In the genomic region with DNA sequence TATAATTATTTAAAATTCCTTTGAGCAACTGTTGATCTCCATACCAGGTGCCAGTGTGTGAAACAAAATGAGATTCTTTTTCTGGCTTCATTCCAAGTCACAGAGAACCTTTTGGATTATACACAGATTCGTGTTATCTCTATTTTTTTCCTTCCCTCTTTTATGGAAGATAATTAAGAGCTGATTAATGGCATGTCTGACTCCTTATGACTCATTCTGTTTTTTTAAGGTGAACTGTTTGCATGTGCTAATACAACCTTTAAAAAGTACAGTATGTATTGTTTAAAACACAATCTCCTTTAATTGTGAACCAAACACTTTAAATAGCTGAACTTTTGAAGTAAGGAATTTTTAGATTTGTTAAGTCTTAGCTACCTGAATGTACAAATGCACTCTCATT, we compare ENCODE assay signal across 11 cellular contexts. TPM values are rescaled to one million over a fixed set of nuclear protein-coding genes. Genes with fewer than 3 reads are reported as not detected.
DNase-seq lines count a peak whose midpoint lies in the region; ATAC-seq and TF ChIP-seq lines count a peak whose summit lies in the region.
"Had no signal": no experiment of that assay in that cellular context is flagged by ENCODE, and none has a peak within 500 bp of the region (broad histone marks: within the 10 kb centered on the region; RNA-seq: fewer than 3 reads in every experiment).

No MANE protein-coding gene starts in this region.

- H3K36me3 Mint-ChIP-seq in mesothelial cell of epicardium, result peaks cover 9% of the 10 kb centered on the region
- H3K36me3 Mint-ChIP-seq in activated CD8-positive, alpha-beta T cell treated with anti-CD3 and anti-CD28 coated beads, Interleukin-2, amount 10 ng/mL, durations not matched to agents 7 days and 5 days (ENCODE audit: low read depth), result peaks cover 31% of the 10 kb centered on the region

- H3K27ac Mint-ChIP-seq in mesothelial cell of epicardium, result peak overlapping the region; percentile 86
- no peak overlapping the region for H3K27ac Mint-ChIP-seq in activated CD8-positive, alpha-beta T cell treated with anti-CD3 and anti-CD28 coated beads, Interleukin-2, amount 10 ng/mL, durations not matched to agents 7 days and 5 days
- H3K27ac Mint-ChIP-seq: T-helper 1 cell treated with Interleukin-12 subunit alpha and Interleukin-12 subunit beta and Interleukin-4 antibody, amounts not matched to agents 30 μg/mL and 1 μg/mL, for 36 hours had no signal

- TF ChIP-seq CTCF in mesothelial cell of epicardium (IDR thresholded peaks at IDR 0.05; ENCODE audit: unreplicated experiment), result no peak

- CTCF ChIA-PET in activated CD8-positive, alpha-beta T cell treated with anti-CD3 and anti-CD28 coated beads, Interleukin-2, amount 10 ng/mL, durations not matched to agents 7 days and 5 days (lab: Charles Lee), result interaction anchor here (1.1 kb wide), 1 partner anchor 38 kb away, joined by 3 read pairs; no protein-coding TSS in a partner anchor

- ATAC-seq in stimulated activated naive CD8-positive, alpha-beta T cell treated with anti-CD3 and anti-CD28 coated beads, Interleukin-15, Interleukin-2, amounts not matched to agents 100 U/mL and 50 U/mL, for 24 hours, result no peak
- ATAC-seq in HG02763 (IDR thresholded peaks at IDR 0.05; ENCODE audit: unreplicated experiment) (no peak), HG03135 (IDR thresholded peaks at IDR 0.05; ENCODE audit: unreplicated experiment) (no peak)
- no peak for ATAC-seq in activated CD8-positive, alpha-beta T cell treated with anti-CD3 and anti-CD28 coated beads, Interleukin-2, amount 10 ng/mL, durations not matched to agents 7 days and 5 days

- no peaks in the 10 kb centered on the region for H3K27me3 Mint-ChIP-seq in mesothelial cell of epicardium (ENCODE audit: low read depth)
- H3K27me3 Mint-ChIP-seq in activated CD8-positive, alpha-beta T cell treated with anti-CD3 and anti-CD28 coated beads, Interleukin-2, amount 10 ng/mL, durations not matched to agents 7 days and 5 days (ENCODE audit: low read depth), result no peaks in the 10 kb centered on the region

- H3K9me3 Mint-ChIP-seq in mesothelial cell of epicardium, result no peaks in the 10 kb centered on the region
- H3K9me3 Mint-ChIP-seq in activated CD8-positive, alpha-beta T cell treated with anti-CD3 and anti-CD28 coated beads, Interleukin-2, amount 10 ng/mL, durations not matched to agents 7 days and 5 days (ENCODE audit: insufficient read depth), result no peaks in the 10 kb centered on the region
- H3K9me3 Mint-ChIP-seq: T-helper 1 cell treated with Interleukin-12 subunit alpha and Interleukin-12 subunit beta and Interleukin-4 antibody, amounts not matched to agents 30 μg/mL and 1 μg/mL, for 36 hours had no signal

- peaks cover 62% of the 10 kb centered on the region for H3K4me1 Mint-ChIP-seq in mesothelial cell of epicardium
- peaks cover 13% of the 10 kb centered on the region for H3K4me1 Mint-ChIP-seq in activated CD8-positive, alpha-beta T cell treated with anti-CD3 and anti-CD28 coated beads, Interleukin-2, amount 10 ng/mL, durations not matched to agents 7 days and 5 days (ENCODE audit: low read depth)

- H3K4me3 Mint-ChIP-seq in mesothelial cell of epicardium, result peak overlapping the region; percentile 17
- no peak overlapping the region for H3K4me3 Mint-ChIP-seq in activated CD8-positive, alpha-beta T cell treated with anti-CD3 and anti-CD28 coated beads, Interleukin-2, amount 10 ng/mL, durations not matched to agents 7 days and 5 days
- H3K4me3 Mint-ChIP-seq: T-helper 1 cell treated with Interleukin-12 subunit alpha and Interleukin-12 subunit beta and Interleukin-4 antibody, amounts not matched to agents 30 μg/mL and 1 μg/mL, for 36 hours had no signal

- DNase-seq in DMS53 (lab: John Stamatoyannopoulos, UW), result peak; percentile 18
- DNase-seq in NCI-H1105 treated with DMSO at 0.1 percent for 48 hours (lab: John Stamatoyannopoulos, UW), result peak; percentile 54
- DNase-seq in amniotic epithelial cell (ENCODE audit: low read depth), result peak; percentile 66
- no peak for DNase-seq in mesothelial cell of epicardium (ENCODE audit: low spot score in 2 of 2, unreplicated experiment in 2 of 2)
- DNase-seq in stimulated activated naive CD8-positive, alpha-beta T cell treated with anti-CD3 and anti-CD28 coated beads, Interleukin-15, Interleukin-2, amounts not matched to agents 100 U/mL and 50 U/mL, for 24 hours, result no peak
- DNase-seq in activated CD8-positive, alpha-beta T cell treated with anti-CD3 and anti-CD28 coated beads, Interleukin-2, amount 10 ng/mL, durations not matched to agents 7 days and 5 days, result no peak
- DNase-seq: activated CD4-positive, alpha-beta T cell treated with anti-CD3 and anti-CD28 coated beads, Interleukin-2, amount 50 U/mL, for 48 hours; activated gamma-delta T cell treated with Interleukin-2 at 50 U/mL for 16 hours had no signal

- POLR2A ChIA-PET in activated CD8-positive, alpha-beta T cell treated with anti-CD3 and anti-CD28 coated beads, Interleukin-2, amount 10 ng/mL, durations not matched to agents 7 days and 5 days (lab: Charles Lee), result no interaction called here

RNA-seq across cellular contexts. Expression of gene PELI1, which starts 39.3 kb away (rescaled TPM):
- total RNA-seq in mesothelial cell of epicardium, result 124 to 134 TPM (median 129 TPM) in 3 replicates
- 10 to 100 TPM; 21.1 to 21.9 TPM for total RNA-seq in activated CD8-positive, alpha-beta T cell treated with anti-CD3 and anti-CD28 coated beads, Interleukin-2, amount 10 ng/mL, durations not matched to agents 7 days and 5 days

Comparison
In these comparisons a context has a peak if more than half of its experiments do, and no peak if none do; other contexts are left out.
1. DNase-seq: peak in DMS53 (single experiment), NCI-H1105 treated with DMSO at 0.1 percent for 48 hours (single experiment) and amniotic epithelial cell (single experiment); none in mesothelial cell of epicardium (0 of 2), stimulated activated naive CD8-positive, alpha-beta T cell treated with anti-CD3 and anti-CD28 coated beads, Interleukin-15, Interleukin-2, amounts not matched to agents 100 U/mL and 50 U/mL, for 24 hours (single experiment) and activated CD8-positive, alpha-beta T cell treated with anti-CD3 and anti-CD28 coated beads, Interleukin-2, amount 10 ng/mL, durations not matched to agents 7 days and 5 days (single experiment).